ENCODE assay signal across 8 cellular contexts in genomic region chr17:8220783-8221662, GRCh38. TPM values are rescaled to one million over a fixed set of nuclear protein-coding genes. Genes with fewer than 3 reads are reported as not detected.
A peak's percentile ranks its signal among the peaks of the same experiment; 100 is the strongest.
DNase-seq lines count a peak whose midpoint lies in the region; ATAC-seq lines count a peak whose summit lies in the region.

No MANE protein-coding gene starts in this region.

- intact Hi-C loops in activated CD4-positive, alpha-beta T cell treated with anti-CD3 and anti-CD28 coated beads, Interleukin-2, amount 10 ng/mL, durations not matched to agents 24 days and 14 days (cut with micrococcal nuclease): loop anchor here (2.0 kb wide), 1 partner anchor 74 kb away; the partner anchor contains the start of gene SLC25A35

- peak overlapping the region; percentile 92 to 97 (median 94) for H3K4me3 Mint-ChIP-seq in CD4-positive, CD25-positive, alpha-beta regulatory T cell
- peak overlapping the region; percentile 98 for H3K4me3 Mint-ChIP-seq in activated CD4-positive, alpha-beta T cell treated with anti-CD3 and anti-CD28 coated beads, Interleukin-2, amount 10 ng/mL, durations not matched to agents 24 days and 14 days

- peaks cover 0 to 22% (median 0%) of the 10 kb centered on the region in 7 donors for H3K9me3 Mint-ChIP-seq in CD4-positive, CD25-positive, alpha-beta regulatory T cell
- H3K9me3 Mint-ChIP-seq in activated CD4-positive, alpha-beta T cell treated with anti-CD3 and anti-CD28 coated beads, Interleukin-2, amount 10 ng/mL, durations not matched to agents 24 days and 14 days: no peaks in the 10 kb centered on the region

- peak overlapping the region; percentile 96 for H3K27ac ChIP-seq in CD4-positive, CD25-positive, alpha-beta regulatory T cell (ENCODE audit: insufficient read depth, low read length, poor library complexity, severe bottlenecking)
- H3K27ac ChIP-seq in cingulate gyrus (ENCODE audit: low read depth, low read length) (peak overlapping the region; percentile 96), layer of hippocampus (ENCODE audit: low read depth, low read length) (peak overlapping the region; percentile 98)

- peak; percentile 6 to 8 for ATAC-seq in CD4-positive, CD25-positive, alpha-beta regulatory T cell (ENCODE audit: low read depth in 2 of 2)
- ATAC-seq in HG02970 (IDR thresholded peaks at IDR 0.05; ENCODE audit: low FRiP score, unreplicated experiment) (peak; percentile 27), GM21367 (IDR thresholded peaks at IDR 0.05; ENCODE audit: unreplicated experiment) (no peak)

- H3K9me3 ChIP-seq in CD4-positive, CD25-positive, alpha-beta regulatory T cell (ENCODE audit: control insufficient read depth in 2 of 2, low read length in 2 of 2): no peaks in the 10 kb centered on the region

- peaks cover 26% of the 10 kb centered on the region for H3K27me3 Mint-ChIP-seq in CD4-positive, CD25-positive, alpha-beta regulatory T cell
- H3K27me3 Mint-ChIP-seq in activated CD4-positive, alpha-beta T cell treated with anti-CD3 and anti-CD28 coated beads, Interleukin-2, amount 10 ng/mL, durations not matched to agents 24 days and 14 days: peaks cover 7% of the 10 kb centered on the region

- DNase-seq in CD4-positive, CD25-positive, alpha-beta regulatory T cell: peak; percentile 76 to 88 (median 85)
- DNase-seq in NCI-H526 treated with DMSO at 0.1 percent for 48 hours (lab: John Stamatoyannopoulos, UW): peak; percentile 74
- DNase-seq in activated CD4-positive, alpha-beta T cell treated with anti-CD3 and anti-CD28 coated beads, Interleukin-2, amount 10 ng/mL, durations not matched to agents 24 days and 14 days: peak; percentile 94
- DNase-seq in stimulated activated CD4-positive, alpha-beta T cell treated with anti-CD3 and anti-CD28 coated beads, Interleukin-15, amount 100 ng/mL, for 24 hours: peak; percentile 94

- peaks cover 11 to 54% (median 36%) of the 10 kb centered on the region in 4 donors for H3K4me1 Mint-ChIP-seq in CD4-positive, CD25-positive, alpha-beta regulatory T cell
- peaks cover 46% of the 10 kb centered on the region for H3K4me1 Mint-ChIP-seq in activated CD4-positive, alpha-beta T cell treated with anti-CD3 and anti-CD28 coated beads, Interleukin-2, amount 10 ng/mL, durations not matched to agents 24 days and 14 days

- peaks cover 3% of the 10 kb centered on the region for H3K36me3 ChIP-seq in CD4-positive, CD25-positive, alpha-beta regulatory T cell (ENCODE audit: control insufficient read depth, insufficient read depth, low read length)

- peak overlapping the region; percentile 98 for H3K4me3 ChIP-seq in CD4-positive, CD25-positive, alpha-beta regulatory T cell (ENCODE audit: low read depth, low read length)

- peaks cover 39% of the 10 kb centered on the region for H3K4me1 ChIP-seq in CD4-positive, CD25-positive, alpha-beta regulatory T cell (ENCODE audit: control insufficient read depth, insufficient read depth, low read length, poor library complexity, severe bottlenecking)

- no peaks in the 10 kb centered on the region for H3K27me3 ChIP-seq in CD4-positive, CD25-positive, alpha-beta regulatory T cell (ENCODE audit: control insufficient read depth, insufficient read depth, low read length)
- H3K27me3 ChIP-seq in layer of hippocampus (ENCODE audit: control insufficient read depth, insufficient read depth, low read length): no peaks in the 10 kb centered on the region

- peak overlapping the region; percentile 97 to 98 (median 98) for H3K27ac Mint-ChIP-seq in CD4-positive, CD25-positive, alpha-beta regulatory T cell
- peak overlapping the region; percentile 93 for H3K27ac Mint-ChIP-seq in activated CD4-positive, alpha-beta T cell treated with anti-CD3 and anti-CD28 coated beads, Interleukin-2, amount 10 ng/mL, durations not matched to agents 24 days and 14 days

- H3K36me3 Mint-ChIP-seq in CD4-positive, CD25-positive, alpha-beta regulatory T cell: peaks cover 19% of the 10 kb centered on the region
- H3K36me3 Mint-ChIP-seq in activated CD4-positive, alpha-beta T cell treated with anti-CD3 and anti-CD28 coated beads, Interleukin-2, amount 10 ng/mL, durations not matched to agents 24 days and 14 days (ENCODE audit: low read depth): peaks cover 12% of the 10 kb centered on the region

RNA-seq across cellular contexts. Expression of gene AURKB, which starts 10.6 kb away (rescaled TPM):
- total RNA-seq in CD4-positive, CD25-positive, alpha-beta regulatory T cell: 3.7 TPM
- 1 to 10 TPM; 1.5 to 5.3 (median 3.4) TPM for polyA plus RNA-seq in CD4-positive, CD25-positive, alpha-beta regulatory T cell
- total RNA-seq in activated CD4-positive, alpha-beta T cell treated with anti-CD3 and anti-CD28 coated beads, Interleukin-2, amount 10 ng/mL, durations not matched to agents 24 days and 14 days: 92.3 and 101 TPM in 2 replicates

RNA-seq across cellular contexts. Expression of gene CTC1, which starts 26.8 kb away (rescaled TPM):
- total RNA-seq in CD4-positive, CD25-positive, alpha-beta regulatory T cell: 265 TPM
- 10 to 100 TPM; 20.2 to 32.4 (median 24.1) TPM for polyA plus RNA-seq in CD4-positive, CD25-positive, alpha-beta regulatory T cell
- total RNA-seq in activated CD4-positive, alpha-beta T cell treated with anti-CD3 and anti-CD28 coated beads, Interleukin-2, amount 10 ng/mL, durations not matched to agents 24 days and 14 days: 75.0 and 78.7 TPM in 2 replicates

RNA-seq across cellular contexts. Expression of gene PFAS, which starts 28.1 kb away (rescaled TPM):
- 13.9 TPM for total RNA-seq in CD4-positive, CD25-positive, alpha-beta regulatory T cell
- 10 to 100 TPM in 3 of 4 donors, 1 to 10 TPM in 1; 7.4 to 12.7 (median 11.2) TPM for polyA plus RNA-seq in CD4-positive, CD25-positive, alpha-beta regulatory T cell
- total RNA-seq in activated CD4-positive, alpha-beta T cell treated with anti-CD3 and anti-CD28 coated beads, Interleukin-2, amount 10 ng/mL, durations not matched to agents 24 days and 14 days: 208 and 211 TPM in 2 replicates

RNA-seq across cellular contexts. Expression of gene BORCS6, which starts 31.0 kb away (rescaled TPM):
- 10.1 TPM for total RNA-seq in CD4-positive, CD25-positive, alpha-beta regulatory T cell
- 10 to 100 TPM; 23.6 to 29.9 (median 25.4) TPM for polyA plus RNA-seq in CD4-positive, CD25-positive, alpha-beta regulatory T cell
- total RNA-seq in activated CD4-positive, alpha-beta T cell treated with anti-CD3 and anti-CD28 coated beads, Interleukin-2, amount 10 ng/mL, durations not matched to agents 24 days and 14 days: 4.7 and 5.7 TPM in 2 replicates

RNA-seq across cellular contexts. Expression of gene TMEM107, which starts 44.8 kb away (rescaled TPM):
- 27.3 TPM for total RNA-seq in CD4-positive, CD25-positive, alpha-beta regulatory T cell
- polyA plus RNA-seq in CD4-positive, CD25-positive, alpha-beta regulatory T cell: 10 to 100 TPM; 20.6 to 38.9 (median 29.9) TPM
- total RNA-seq in activated CD4-positive, alpha-beta T cell treated with anti-CD3 and anti-CD28 coated beads, Interleukin-2, amount 10 ng/mL, durations not matched to agents 24 days and 14 days: 20.9 and 21.4 TPM in 2 replicates

Comparison
In these comparisons a context has a peak if more than half of its experiments do, and no peak if none do; other contexts are left out.
1. RNA of gene AURKB, which starts 10.6 kb away (total RNA-seq): 92.3 to 101 TPM in activated CD4-positive, alpha-beta T cell treated with anti-CD3 and anti-CD28 coated beads, Interleukin-2, amount 10 ng/mL, durations not matched to agents 24 days and 14 days; 3.7 TPM in CD4-positive, CD25-positive, alpha-beta regulatory T cell (single experiment); every median in the first group is over 10 times any median in the second.
2. RNA of gene PFAS, which starts 28.1 kb away (total RNA-seq): 208 to 211 TPM in activated CD4-positive, alpha-beta T cell treated with anti-CD3 and anti-CD28 coated beads, Interleukin-2, amount 10 ng/mL, durations not matched to agents 24 days and 14 days; 13.9 TPM in CD4-positive, CD25-positive, alpha-beta regulatory T cell (single experiment); every median in the first group is over 10 times any median in the second.
3. Peak in every context shown above with its lines, with median percentiles within 50 percentile points of each other: DNase-seq and H3K27ac ChIP-seq.